ENCODE assay signal across 8 cellular contexts in the genomic region with DNA sequence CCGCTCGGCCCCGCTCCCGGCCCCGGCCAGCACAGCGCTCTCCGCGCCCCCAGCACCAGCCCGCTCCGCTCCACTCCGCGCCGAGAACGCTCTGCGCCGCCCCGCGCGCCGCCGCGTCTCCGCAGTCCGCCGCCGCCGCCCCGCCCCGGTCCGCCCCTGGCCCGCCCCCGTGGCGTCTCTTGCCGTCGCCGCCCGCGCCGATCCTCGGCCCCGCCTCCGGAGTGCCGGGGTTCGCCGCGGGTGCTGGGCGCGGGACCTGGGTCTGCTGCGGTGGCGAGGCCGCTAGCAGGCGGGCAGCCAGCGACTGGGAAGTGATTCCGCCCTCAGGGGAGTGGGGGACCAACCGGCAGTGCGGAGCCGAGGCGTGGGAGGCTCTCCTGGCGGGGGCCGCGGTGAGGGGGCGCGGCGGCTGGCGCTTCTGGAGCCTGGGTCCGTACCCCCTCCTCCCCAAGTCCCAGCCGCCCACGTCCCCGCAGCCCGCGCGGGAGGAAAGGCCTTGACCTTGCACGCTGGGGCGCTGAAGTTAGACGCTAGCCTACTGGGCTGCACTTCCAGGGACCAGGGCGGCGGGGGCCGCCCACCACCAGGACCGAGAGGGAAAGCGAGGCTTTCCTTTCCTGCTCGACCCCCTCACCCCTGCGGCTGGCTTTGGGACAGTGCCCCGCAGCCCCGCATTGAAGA. TPM values are rescaled to one million over a fixed set of nuclear protein-coding genes. Genes with fewer than 3 reads are reported as not detected.
A peak's percentile ranks its signal among the peaks of the same experiment; 100 is the strongest.
DNase-seq lines count a peak whose midpoint lies in the region; ATAC-seq, FAIRE-seq and TF ChIP-seq lines count a peak whose summit lies in the region.

A gene with protein sequence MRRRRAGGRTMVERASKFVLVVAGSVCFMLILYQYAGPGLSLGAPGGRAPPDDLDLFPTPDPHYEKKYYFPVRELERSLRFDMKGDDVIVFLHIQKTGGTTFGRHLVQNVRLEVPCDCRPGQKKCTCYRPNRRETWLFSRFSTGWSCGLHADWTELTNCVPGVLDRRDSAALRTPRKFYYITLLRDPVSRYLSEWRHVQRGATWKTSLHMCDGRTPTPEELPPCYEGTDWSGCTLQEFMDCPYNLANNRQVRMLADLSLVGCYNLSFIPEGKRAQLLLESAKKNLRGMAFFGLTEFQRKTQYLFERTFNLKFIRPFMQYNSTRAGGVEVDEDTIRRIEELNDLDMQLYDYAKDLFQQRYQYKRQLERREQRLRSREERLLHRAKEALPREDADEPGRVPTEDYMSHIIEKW (minus strand): TSS at position 93 of the 681 bp plus-strand sequence. CDS start 305 bp downstream, outside the sequence.

- H3K9me3 Mint-ChIP-seq in activated T-cell treated with anti-CD3 and anti-CD28 coated beads, Interleukin-2, amount 50 U/mL, for 4 hours, result no peaks in the 10 kb centered on the region

- peak; percentile 82 to 83 for ATAC-seq in activated T-cell treated with anti-CD3 and anti-CD28 coated beads, Interleukin-2, amount 50 U/mL, for 4 hours
- ATAC-seq in esophagus mucosa, result peak; percentile 76

- no peaks in the 10 kb centered on the region for H3K36me3 ChIP-seq in muscle layer of colon (ENCODE audit: insufficient read depth, low read length)

- H3K27me3 ChIP-seq in muscle layer of colon (ENCODE audit: control insufficient read depth in 1 of 2, insufficient read depth in 2 of 2, low read length in 2 of 2), result no peaks in the 10 kb centered on the region

- H3K4me1 Mint-ChIP-seq in activated T-cell treated with anti-CD3 and anti-CD28 coated beads, Interleukin-2, amount 50 U/mL, for 4 hours (ENCODE audit: low read depth), result peaks cover 31% of the 10 kb centered on the region

- no peaks in the 10 kb centered on the region for H3K27me3 Mint-ChIP-seq in activated T-cell treated with anti-CD3 and anti-CD28 coated beads, Interleukin-2, amount 50 U/mL, for 4 hours (ENCODE audit: low read depth)

- TF ChIP-seq CTCF in GM20000 (IDR thresholded peaks at IDR 0.05; ENCODE audit: extremely low read depth, missing control alignments), result no peak

- peak within 1 kb of the TSS; percentile 84 for H3K27ac ChIP-seq in muscle layer of colon (ENCODE audit: low read depth, low read length)

- H3K4me3 ChIP-seq in muscle layer of colon (ENCODE audit: low read depth in 1 of 2, low read length in 2 of 2), result peak within 1 kb of the TSS; percentile 79 to 92

- H3K4me1 ChIP-seq in muscle layer of colon (ENCODE audit: insufficient read depth, low read length), result peaks cover 44% of the 10 kb centered on the region

- peak within 1 kb of the TSS; percentile 22 for H3K9ac ChIP-seq in muscle layer of colon (ENCODE audit: low read length)

- FAIRE-seq in RCC 7860 (lab: Jason Lieb, UNC), result no peak

- peaks cover 7% of the 10 kb centered on the region for H3K36me3 Mint-ChIP-seq in activated T-cell treated with anti-CD3 and anti-CD28 coated beads, Interleukin-2, amount 50 U/mL, for 4 hours (ENCODE audit: insufficient read depth)

- in situ Hi-C loops in Caki2 (cut with HindIII; ENCODE audit: low pct_unique_long_range_greater_than_20kb, low sequenced_read_pairs), result no loop called here

- peak within 1 kb of the TSS; percentile 90 for H3K4me3 Mint-ChIP-seq in activated T-cell treated with anti-CD3 and anti-CD28 coated beads, Interleukin-2, amount 50 U/mL, for 4 hours

- H3K9me3 ChIP-seq in muscle layer of colon (ENCODE audit: low read length), result no peaks in the 10 kb centered on the region

- DNase-seq in Caki2 (ENCODE audit: low read depth) (peak; percentile 37), GM20000 (ENCODE audit: low spot score) (peak; percentile 97), HT1080 (ENCODE audit: low read depth) (peak; percentile 39), RCC 7860 (ENCODE audit: low spot score) (peak; percentile 41)
- peak; percentile 84 for DNase-seq in activated T-cell treated with anti-CD3 and anti-CD28 coated beads, Interleukin-2, amount 50 U/mL, for 4 hours
- peak; percentile 83 to 84 for DNase-seq in stimulated activated CD8-positive, alpha-beta memory T cell treated with anti-CD3 and anti-CD28 coated beads, Interleukin-7, amount 100 ng/mL, for 1 hour (ENCODE audit: low read depth in 2 of 2)

RNA-seq across cellular contexts. Expression of the gene that starts here (rescaled TPM):
- 23.8 and 58.9 TPM in 2 replicates for total RNA-seq in Caki2 (2014; rRNA removed; shearing (Covaris generic); ENCODE audit: low replicate concordance)
- 26.7 and 29.0 TPM in 2 replicates for total RNA-seq in HT1080 (2014; rRNA removed; shearing (Covaris generic))
- 12.5 and 14.8 TPM in 2 replicates for polyA plus RNA-seq in HT1080 (2015; cell fraction: cytosol; rRNA removed)
- 7.5 and 7.9 TPM in 2 replicates for polyA plus RNA-seq in HT1080 (2015; cell fraction: nucleus; rRNA removed)
- total RNA-seq in activated T-cell treated with anti-CD3 and anti-CD28 coated beads, Interleukin-2, amount 50 U/mL, for 4 hours, result 10 to 100 TPM; 23.9 to 32.3 (median 28.2) TPM
- 30.8 TPM for total RNA-seq in esophagus mucosa

Comparison
In these comparisons a context has a peak if more than half of its experiments do, and no peak if none do; other contexts are left out.
1. Peak in every context shown above with its lines: DNase-seq, ATAC-seq, H3K4me3 ChIP-seq and H3K27ac ChIP-seq.
2. DNase-seq: peak in every context shown above with its lines; median percentile 97 in GM20000; 84 in activated T-cell treated with anti-CD3 and anti-CD28 coated beads, Interleukin-2, amount 50 U/mL, for 4 hours; 84 in stimulated activated CD8-positive, alpha-beta memory T cell treated with anti-CD3 and anti-CD28 coated beads, Interleukin-7, amount 100 ng/mL, for 1 hour; 41 in RCC 7860; 39 in HT1080; 37 in Caki2.